Comparison of ENCODE assay signal across 1 cellular context in genomic region chr14:31025335-31026075, GRCh38.
A peak's percentile ranks its signal among the peaks of the same experiment; 100 is the strongest.
TF ChIP-seq lines count a peak whose summit lies in the region.

TSS of gene AP4S1 (plus strand) at chr14:31025649. CDS start at chr14:31066197, 40,548 bp downstream.

TF ChIP-seq in HepG2, 621 proteins besides CTCF, POLR2A, EP300 and RAD21 (continued from another document):
- peak; percentile 79; the same call in 1 of the 2 replicates for TF ChIP-seq ZBTB25 (CRISPR knock-in tag; IDR thresholded peaks at IDR 0.05)
- 0 out of 2 replicates have a peak, but pooled peaks have one; percentile 70 for TF ChIP-seq TIGD3 (CRISPR knock-in tag; IDR thresholded peaks at IDR 0.05; ENCODE audit: borderline replicate concordance)
- TF ChIP-seq ZNF180 (CRISPR knock-in tag; IDR thresholded peaks at IDR 0.05; ENCODE audit: borderline replicate concordance, low read depth): no peak
- peak; percentile 40; the same call in 1 of the 2 replicates for TF ChIP-seq HIC2 (CRISPR knock-in tag; IDR thresholded peaks at IDR 0.05; ENCODE audit: low read depth)
- TF ChIP-seq RBFOX2 (IDR thresholded peaks at IDR 0.05; ENCODE audit: low read depth, low read length): no peak
- no peak for TF ChIP-seq SNRNP70 (IDR thresholded peaks at IDR 0.05; ENCODE audit: low read depth, low read length)
- TF ChIP-seq ZMAT3 (CRISPR knock-in tag; conservative IDR thresholded peaks at IDR 0.05): no peak
- TF ChIP-seq BORCS8-MEF2B (CRISPR knock-in tag; IDR thresholded peaks at IDR 0.05): no peak; the same call in none of the 2 replicates
- TF ChIP-seq ZNF768 (CRISPR knock-in tag; IDR thresholded peaks at IDR 0.05): peak; percentile 66; the same call in 1 of the 2 replicates
- TF ChIP-seq ZNF720 (CRISPR knock-in tag; IDR thresholded peaks at IDR 0.05): no peak
- no peak; the same call in 1 of the 2 replicates for TF ChIP-seq ZNF75D (CRISPR knock-in tag; IDR thresholded peaks at IDR 0.05; ENCODE audit: borderline replicate concordance)
- TF ChIP-seq DMAP1 (CRISPR knock-in tag; IDR thresholded peaks at IDR 0.05): peak; percentile 69; the same call in 1 of the 2 replicates
- no peak for TF ChIP-seq CCAR2 (optimal IDR thresholded peaks at IDR 0.05; ENCODE audit: low read depth, low read length)
- 0 out of 2 replicates have a peak, but pooled peaks have one; percentile 26 for TF ChIP-seq MED1 (CRISPR knock-in tag; IDR thresholded peaks at IDR 0.05)
- TF ChIP-seq U2AF2 (IDR thresholded peaks at IDR 0.05; ENCODE audit: low read depth, low read length): no peak; the same call in 1 of the 2 replicates
- no peak; the same call in 1 of the 2 replicates for TF ChIP-seq POLR2AphosphoS2 (IDR thresholded peaks at IDR 0.05; ENCODE audit: low read depth, low read length)
- TF ChIP-seq, protein P1, sequence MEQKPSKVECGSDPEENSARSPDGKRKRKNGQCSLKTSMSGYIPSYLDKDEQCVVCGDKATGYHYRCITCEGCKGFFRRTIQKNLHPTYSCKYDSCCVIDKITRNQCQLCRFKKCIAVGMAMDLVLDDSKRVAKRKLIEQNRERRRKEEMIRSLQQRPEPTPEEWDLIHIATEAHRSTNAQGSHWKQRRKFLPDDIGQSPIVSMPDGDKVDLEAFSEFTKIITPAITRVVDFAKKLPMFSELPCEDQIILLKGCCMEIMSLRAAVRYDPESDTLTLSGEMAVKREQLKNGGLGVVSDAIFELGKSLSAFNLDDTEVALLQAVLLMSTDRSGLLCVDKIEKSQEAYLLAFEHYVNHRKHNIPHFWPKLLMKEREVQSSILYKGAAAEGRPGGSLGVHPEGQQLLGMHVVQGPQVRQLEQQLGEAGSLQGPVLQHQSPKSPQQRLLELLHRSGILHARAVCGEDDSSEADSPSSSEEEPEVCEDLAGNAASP (CRISPR knock-in tag; IDR thresholded peaks at IDR 0.05; ENCODE audit: borderline replicate concordance): peak; percentile 64; the same call in 1 of the 2 replicates
- TF ChIP-seq PCBP1 (IDR thresholded peaks at IDR 0.05; ENCODE audit: borderline replicate concordance, low read depth, low read length): no peak
- TF ChIP-seq MIER2 (CRISPR knock-in tag; IDR thresholded peaks at IDR 0.05): peak; percentile 35; the same call in 1 of the 2 replicates
- TF ChIP-seq ZNF615 (CRISPR knock-in tag; IDR thresholded peaks at IDR 0.05; ENCODE audit: borderline replicate concordance): no peak; the same call in 1 of the 2 replicates
- TF ChIP-seq RFXANK (CRISPR knock-in tag; IDR thresholded peaks at IDR 0.05): no peak
- no peak for TF ChIP-seq ARHGAP35 (CRISPR knock-in tag; IDR thresholded peaks at IDR 0.05; ENCODE audit: borderline replicate concordance)
